In the genomic region with DNA sequence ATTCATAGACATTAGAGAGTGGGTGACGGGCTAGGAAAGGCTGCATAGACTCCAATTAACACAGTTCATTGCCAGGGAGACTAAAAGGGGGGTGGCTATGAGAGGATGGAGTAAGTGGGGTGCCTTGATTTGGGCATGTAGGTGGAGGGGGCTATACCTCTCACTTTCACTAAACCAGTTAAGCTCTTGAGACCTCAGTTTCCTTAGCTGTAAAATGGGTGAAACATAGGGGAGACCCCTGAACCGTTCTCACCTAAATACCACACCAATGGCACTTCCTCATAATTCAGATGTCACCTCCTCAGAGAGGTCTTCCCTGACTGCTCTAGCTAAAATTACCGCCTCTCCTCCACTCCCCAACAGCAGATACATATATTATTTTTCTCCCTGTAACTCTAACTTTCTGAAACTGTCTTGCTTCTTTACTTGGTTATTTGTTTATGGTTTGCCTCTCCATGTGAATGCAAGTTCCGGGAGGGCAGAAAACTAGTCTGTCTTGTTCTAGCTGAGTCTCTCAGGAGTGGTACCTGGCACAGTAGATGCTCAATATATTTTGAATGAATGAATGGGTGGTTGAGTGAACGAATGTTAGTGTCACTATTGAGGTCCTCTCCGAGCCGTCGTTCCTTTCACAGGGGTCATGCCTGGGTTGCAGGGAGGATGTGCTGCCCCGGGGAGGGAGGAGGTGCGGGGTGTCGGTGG, we compare ENCODE assay signal across 1 cellular context.
TF ChIP-seq lines count a peak whose summit lies in the region.

No MANE protein-coding gene starts in this region.

TF ChIP-seq in A549, 52 proteins besides CTCF, POLR2A, EP300 and RAD21 (continued from another document):
- TF ChIP-seq ZNF302 (CRISPR knock-in tag; IDR thresholded peaks at IDR 0.05) (no peak), ZSCAN20 (CRISPR knock-in tag; IDR thresholded peaks at IDR 0.05) (no peak), PHF8 (IDR thresholded peaks at IDR 0.05; ENCODE audit: borderline replicate concordance, low read depth) (no peak), USF2 (IDR thresholded peaks at IDR 0.05) (no peak), EHF (CRISPR knock-in tag; IDR thresholded peaks at IDR 0.05) (no peak), FOXS1 (CRISPR knock-in tag; IDR thresholded peaks at IDR 0.05) (no peak)
